7 cellular contexts compared by ENCODE assay signal in the genomic region with DNA sequence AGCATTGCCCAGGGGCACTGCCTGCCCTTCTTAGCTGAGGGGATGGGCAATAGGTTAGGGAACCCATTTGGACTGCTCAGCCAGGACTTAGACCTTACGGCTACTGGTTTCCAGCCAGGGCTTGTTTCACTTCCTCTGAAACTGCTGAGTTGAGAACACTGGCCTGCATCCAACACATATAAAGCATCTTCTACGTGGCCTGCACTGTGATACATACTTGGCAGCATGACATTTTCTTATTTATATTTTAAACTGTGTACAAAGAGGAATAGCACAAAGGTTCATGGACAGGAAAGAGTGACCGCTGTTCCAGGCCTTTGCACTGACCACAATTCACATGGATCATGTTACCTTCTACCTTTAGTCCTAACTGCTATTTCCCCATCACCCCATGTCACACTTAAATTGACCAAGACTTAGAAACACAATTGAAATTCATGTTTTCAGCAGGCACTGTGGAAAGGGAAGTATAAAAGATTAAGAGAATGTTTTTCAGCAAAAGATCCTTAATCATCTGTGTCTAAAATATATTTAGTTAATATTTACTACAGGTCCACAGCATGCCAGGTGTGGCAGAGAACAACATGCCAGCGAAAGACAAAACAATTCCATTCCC. TPM values are rescaled to one million over a fixed set of nuclear protein-coding genes. Genes with fewer than 3 reads are reported as not detected.
DNase-seq lines count a peak whose midpoint lies in the region; ATAC-seq lines count a peak whose summit lies in the region.

No MANE protein-coding gene starts in this region.

- DNase-seq in MV-4-11 (lab: John Stamatoyannopoulos, UW) (peak; percentile 46), renal cortical epithelial cell (ENCODE audit: low read depth) (peak; percentile 68), DMS53 (lab: John Stamatoyannopoulos, UW) (no peak), NK-92 (lab: John Stamatoyannopoulos, UW; ENCODE audit: unreplicated experiment) (no peak)
- DNase-seq in activated naive CD4-positive, alpha-beta T cell treated with anti-CD3 and anti-CD28 coated beads, Interleukin-2, amount 50 U/mL, for 72 hours (ENCODE audit: low spot score in 2 of 2), result no peak

- ATAC-seq in GM19328 (IDR thresholded peaks at IDR 0.05; ENCODE audit: unreplicated experiment) (peak; percentile 89), HG02798 (IDR thresholded peaks at IDR 0.05; ENCODE audit: poor library complexity, unreplicated experiment) (peak; percentile 96)
- ATAC-seq in activated naive CD4-positive, alpha-beta T cell treated with anti-CD3 and anti-CD28 coated beads, Interleukin-2, amount 50 U/mL, for 72 hours, result no peak

- H3K9me3 Mint-ChIP-seq in activated naive CD4-positive, alpha-beta T cell treated with anti-CD3 and anti-CD28 coated beads, Interleukin-2, amount 50 U/mL, for 72 hours, result peaks cover 0 to 4% of the 10 kb centered on the region in 2 donors

- H3K27ac Mint-ChIP-seq in activated naive CD4-positive, alpha-beta T cell treated with anti-CD3 and anti-CD28 coated beads, Interleukin-2, amount 50 U/mL, for 72 hours, result no peak overlapping the region

- H3K36me3 Mint-ChIP-seq in activated naive CD4-positive, alpha-beta T cell treated with anti-CD3 and anti-CD28 coated beads, Interleukin-2, amount 50 U/mL, for 72 hours, result no peaks in the 10 kb centered on the region

RNA-seq across cellular contexts. Expression of a gene that starts 43.7 kb away (rescaled TPM):
- total RNA-seq in renal cortical epithelial cell, result under 0.01 and 0.94 TPM in 2 replicates
- 1 to 10 TPM in 1 of 2 donors, not detected in 1; 1.1 TPM for total RNA-seq in activated naive CD4-positive, alpha-beta T cell treated with anti-CD3 and anti-CD28 coated beads, Interleukin-2, amount 50 U/mL, for 72 hours

Comparison
In these comparisons a context has a peak if more than half of its experiments do, and no peak if none do; other contexts are left out.
1. ATAC-seq: peak in GM19328 (single experiment) and HG02798 (single experiment); none in activated naive CD4-positive, alpha-beta T cell treated with anti-CD3 and anti-CD28 coated beads, Interleukin-2, amount 50 U/mL, for 72 hours (0 of 2).
2. DNase-seq: peak in MV-4-11 (single experiment) and renal cortical epithelial cell (single experiment); none in activated naive CD4-positive, alpha-beta T cell treated with anti-CD3 and anti-CD28 coated beads, Interleukin-2, amount 50 U/mL, for 72 hours (0 of 2), DMS53 (single experiment) and NK-92 (single experiment).